ENCODE assay signal across 8 cellular contexts in genomic region chr6:127515234-127515793, GRCh38. TPM values are rescaled to one million over a fixed set of nuclear protein-coding genes. Genes with fewer than 3 reads are reported as not detected.
DNase-seq lines count a peak whose midpoint lies in the region; ATAC-seq, FAIRE-seq and TF ChIP-seq lines count a peak whose summit lies in the region.

No MANE protein-coding gene starts in this region.

- TF ChIP-seq EP300 in HepG2 (IDR thresholded peaks at IDR 0.05; ENCODE audit: low read depth in 2 of 2, low read length in 2 of 2): no peak
- TF ChIP-seq EP300 in HepG2 (CRISPR knock-in tag; IDR thresholded peaks at IDR 0.05; ENCODE audit: borderline replicate concordance): no peak
- TF ChIP-seq EP300 in stomach (IDR thresholded peaks at IDR 0.05): no peak

- TF ChIP-seq POLR2A in HepG2 (IDR thresholded peaks at IDR 0.05; ENCODE audit: insufficient read depth in 1 of 2, low read depth in 2 of 2, low read length in 2 of 2) (no peak), stomach (IDR thresholded peaks at IDR 0.05) (no peak)

- H3K36me3 Mint-ChIP-seq in chondrocyte (ENCODE audit: low read depth): peaks cover 2% of the 10 kb centered on the region

- no peak overlapping the region for H3K27ac Mint-ChIP-seq in chondrocyte (ENCODE audit: unreplicated experiment)

- no peak overlapping the region for H3K27ac ChIP-seq in PC-3 (ENCODE audit: low read length)
- no peak overlapping the region for H3K27ac ChIP-seq in HepG2 (ENCODE audit: extremely low read length, insufficient read depth, low read length)
- H3K27ac ChIP-seq in stomach: peak overlapping the region; percentile 38 to 62 (median 47)

- no peak for FAIRE-seq in HepG2 (lab: Jason Lieb, UNC)

- peaks cover 40% of the 10 kb centered on the region for H3K27me3 Mint-ChIP-seq in chondrocyte (ENCODE audit: low read depth)

- CTCF ChIA-PET in PC-3 (lab: Charles Lee): interaction anchor here (0.5 to 1.5 kb wide), 6 partner anchors 24 to 1521 kb away, joined by 3 to 5 read pairs (median 4); partner anchors contain the start of gene KIAA0408
- CTCF ChIA-PET in HepG2 (lab: Yijun Ruan, JAX; ENCODE audit: low intra/inter-chr PET ratio, low total read pairs): no interaction called here

- ATAC-seq in HG02642 (IDR thresholded peaks at IDR 0.05; ENCODE audit: poor library complexity, unreplicated experiment) (peak; percentile 1), PC-3 (peak; percentile 28), HepG2 (peak; percentile 53), GM18519 (IDR thresholded peaks at IDR 0.05; ENCODE audit: low FRiP score, unreplicated experiment) (no peak)

- H3K9me3 ChIP-seq in PC-3 (ENCODE audit: low read length): no peaks in the 10 kb centered on the region
- H3K9me3 ChIP-seq in HepG2 (ENCODE audit: low read length): no peaks in the 10 kb centered on the region
- peaks cover 0 to under 1% (median 0%) of the 10 kb centered on the region in 4 donors for H3K9me3 ChIP-seq in stomach

- in situ Hi-C loops in HepG2 (cut with HindIII; ENCODE audit: extremely low pct_ligation_motif_present, low pct_unique_long_range_greater_than_20kb): no loop called here

- peaks cover 28% of the 10 kb centered on the region for H3K4me1 Mint-ChIP-seq in chondrocyte (ENCODE audit: low read depth)

- WGBS in HepG2 (ENCODE audit: low lambda C conversion rate): 13% methylated on average over 34 of the region's 38 CpGs
- WGBS in stomach, 5 donors: 1 to 2% (median 2%) methylated on average over 11 to 38 of the region's 38 CpGs

- BruUV-seq in PC-3 (replicated peaks; lab: Mats Ljungman, UMichigan) (no TSS peak), HepG2 (replicated peaks; lab: Mats Ljungman, UMichigan) (no TSS peak)

- H3K36me3 ChIP-seq in PC-3 (ENCODE audit: low read depth, low read length) (peaks cover 2% of the 10 kb centered on the region; the same call in 1 of the 2 replicates), HepG2 (replicated peaks in 1 of 2; ENCODE audit: control insufficient read depth in 1 of 2, insufficient read depth in 2 of 2, low read length in 2 of 2) (no peaks in the 10 kb centered on the region), stomach (peaks cover 0 to 3% (median 0%) of the 10 kb centered on the region in 4 donors)

- intact Hi-C loops in PC-3 (cut with micrococcal nuclease): loop anchor here (5.0 kb wide), 1 partner anchor 33 kb away; no protein-coding TSS in a partner anchor
- intact Hi-C loops in HepG2 (cut with micrococcal nuclease; ENCODE audit: unreplicated experiment): no loop called here
- intact Hi-C loops in stomach (cut with DNase I; ENCODE audit: low total_unique reads): no loop called here

- peak overlapping the region; percentile 75 for H3K4me3 Mint-ChIP-seq in chondrocyte (ENCODE audit: unreplicated experiment)

- H2AFZ ChIP-seq in PC-3 (ENCODE audit: low read length) (peak overlapping the region; percentile 61), HepG2 (ENCODE audit: low read length) (no peak overlapping the region)

- no peak for TF ChIP-seq RAD21 in HepG2 (CRISPR knock-in tag; IDR thresholded peaks at IDR 0.05)

- no peaks in the 10 kb centered on the region for H3F3A ChIP-seq in PC-3 (ENCODE audit: low read length, unreplicated experiment)

- H4K20me1 ChIP-seq in PC-3 (ENCODE audit: low read length) (no peaks in the 10 kb centered on the region), HepG2 (ENCODE audit: insufficient read depth, low read length) (peaks cover 5% of the 10 kb centered on the region)

- H3K79me2 ChIP-seq in PC-3 (ENCODE audit: low read length): no peaks in the 10 kb centered on the region
- no peaks in the 10 kb centered on the region for H3K79me2 ChIP-seq in HepG2 (ENCODE audit: insufficient read depth, low read length)

- POLR2A ChIA-PET in PC-3 (lab: Charles Lee; ENCODE audit: unreplicated experiment) (no interaction called here), HepG2 (lab: Yijun Ruan, JAX) (no interaction called here)

- H3K4me2 ChIP-seq in PC-3 (ENCODE audit: low read length) (peak overlapping the region; percentile 84), HepG2 (ENCODE audit: low read depth, low read length) (peak overlapping the region; percentile 66)

- H3K4me1 ChIP-seq in PC-3 (ENCODE audit: insufficient read depth, low read length): no peaks in the 10 kb centered on the region
- H3K4me1 ChIP-seq in HepG2 (ENCODE audit: insufficient read depth, low read length): peaks cover 5% of the 10 kb centered on the region
- peaks cover 23 to 44% (median 35%) of the 10 kb centered on the region in 4 donors for H3K4me1 ChIP-seq in stomach

- DNase-seq in activated CD4-positive, alpha-beta T cell treated with anti-CD3 and anti-CD28 coated beads for 4 hours: peak; percentile 26 to 27
- DNase-seq in activated CD4-positive, alpha-beta T cell treated with anti-CD3 and anti-CD28 coated beads for 48 hours: no peak
- DNase-seq in PC-3 (no peak), chondrocyte (ENCODE audit: low spot score) (no peak), HepG2 (ENCODE audit: low spot score) (no peak), stomach (no peak)

- H3K9ac ChIP-seq in PC-3 (ENCODE audit: low read length): no peak overlapping the region
- H3K9ac ChIP-seq in HepG2 (ENCODE audit: insufficient read depth, low read depth, low read length): no peak overlapping the region

- H3K9me2 ChIP-seq in PC-3 (replicated peaks; ENCODE audit: low read length): no peaks in the 10 kb centered on the region

- H3K9me3 Mint-ChIP-seq in chondrocyte (ENCODE audit: low read depth): no peaks in the 10 kb centered on the region

- H3K4me3 ChIP-seq in PC-3 (ENCODE audit: low read length) (peak overlapping the region; percentile 66), HepG2 (replicated peaks in 1 of 3; ENCODE audit: insufficient read depth in 1 of 3, low read depth in 2 of 3, low read length in 3 of 3) (peak overlapping the region; percentile 28 to 64 (median 44); a peak in 5 of 6 replicates), stomach (peak overlapping the region; percentile 63 to 88 (median 76))

- H3K27me3 ChIP-seq in PC-3 (ENCODE audit: low read length): no peaks in the 10 kb centered on the region; the same call in 1 of the 2 replicates
- H3K27me3 ChIP-seq in HepG2 (ENCODE audit: control insufficient read depth in 1 of 2, insufficient read depth in 2 of 2, low read length in 2 of 2): peaks cover 4 to 38% of the 10 kb centered on the region in 2 experiments; a peak in 3 of 5 replicates
- peaks cover 3 to 64% (median 59%) of the 10 kb centered on the region in 3 donors for H3K27me3 ChIP-seq in stomach

- TF ChIP-seq CTCF in PC-3 (conservative IDR thresholded peaks at IDR 0.05; ENCODE audit: low read depth, low read length) (no peak), chondrocyte (IDR thresholded peaks at IDR 0.05) (peak; percentile 47), HepG2 (CRISPR knock-in tag; IDR thresholded peaks at IDR 0.05) (0 out of 2 replicates have a peak, but pooled peaks have one; percentile 4), stomach (IDR thresholded peaks at IDR 0.05) (no peak)

TF ChIP-seq in HepG2, 621 proteins besides CTCF, POLR2A, EP300 and RAD21 (continues in another document):
- peak; percentile 49; the same call in 1 of the 2 replicates for TF ChIP-seq PATZ1 (CRISPR knock-in tag; IDR thresholded peaks at IDR 0.05)
- no peak for TF ChIP-seq HDAC2 (CRISPR knock-in tag; IDR thresholded peaks at IDR 0.05)

RNA-seq across cellular contexts. Expression of gene KIAA0408, which starts 56.1 kb away (rescaled TPM):
- total RNA-seq in PC-3 (2014; rRNA removed) (0.04 TPM in 1 of 2 replicates, not detected in the other), chondrocyte (0.45 to 1.2 TPM in 2 of 3 replicates, not detected in the other), HepG2 (2016; rRNA removed; fragmentation: Illumina TruSeq; extraction: Trizol) (not detected in 2 replicates), stomach (10 to 100 TPM in 3 of 5 donors, 1 to 10 TPM in 1, under 1 TPM in 1; 0.87 to 89.3 (median 23.3) TPM)
- total RNA-seq in HepG2 (2016; cell fraction: cytosol; rRNA removed; fragmentation: Illumina TruSeq; extraction: Trizol; ENCODE audit: low read depth): not detected in 2 replicates
- not detected in 2 replicates for total RNA-seq in HepG2 (2016; cell fraction: insoluble cytoplasmic fraction; rRNA removed; fragmentation: Illumina TruSeq; extraction: Trizol)
- not detected in 2 replicates for total RNA-seq in HepG2 (2016; cell fraction: membrane; rRNA removed; fragmentation: Illumina TruSeq; extraction: Trizol)
- not detected in 2 replicates for total RNA-seq in HepG2 (2016; cell fraction: nucleus; rRNA removed; fragmentation: Illumina TruSeq; extraction: Trizol)
- polyA plus RNA-seq in HepG2 (2011; rRNA removed) (not detected in 2 replicates), stomach (1 to 10 TPM; 1.4 to 3.4 (median 2.5) TPM)
- polyA plus RNA-seq in HepG2 (2011; cell fraction: cytosol; rRNA removed): not detected in 2 replicates
- 0.05 TPM in 1 of 2 replicates, not detected in the other for polyA plus RNA-seq in HepG2 (2011; cell fraction: nucleus; rRNA removed)
- not detected in 2 replicates for polyA plus RNA-seq in HepG2 (2012)
- polyA plus RNA-seq in HepG2 (2016; cell fraction: cytosol; fragmentation: Illumina TruSeq; extraction: Trizol; ENCODE audit: low read depth): not detected in 2 replicates
- polyA plus RNA-seq in HepG2 (2016; cell fraction: insoluble cytoplasmic fraction; fragmentation: Illumina TruSeq; extraction: Trizol; ENCODE audit: low read depth): not detected in 2 replicates
- not detected in 2 replicates for polyA plus RNA-seq in HepG2 (2016; cell fraction: membrane; fragmentation: Illumina TruSeq; extraction: Trizol; ENCODE audit: low read depth)
- polyA plus RNA-seq in HepG2 (2016; cell fraction: nucleus; fragmentation: Illumina TruSeq; extraction: Trizol; ENCODE audit: insufficient read depth, low read depth): not detected in 2 replicates
- not detected in 2 replicates for polyA minus RNA-seq in HepG2 (2011; rRNA and poly(A)+ RNA removed; ENCODE audit: low replicate concordance)
- polyA minus RNA-seq in HepG2 (2011; cell fraction: cytosol; rRNA and poly(A)+ RNA removed): not detected in 2 replicates
- polyA minus RNA-seq in HepG2 (2011; cell fraction: nucleus; rRNA and poly(A)+ RNA removed): not detected in 2 replicates

Comparison
In these comparisons a context has a peak if more than half of its experiments do, and no peak if none do; other contexts are left out.
1. DNase-seq: peak in activated CD4-positive, alpha-beta T cell treated with anti-CD3 and anti-CD28 coated beads for 4 hours (2 of 2); none in activated CD4-positive, alpha-beta T cell treated with anti-CD3 and anti-CD28 coated beads for 48 hours (single experiment), PC-3 (single experiment), chondrocyte (single experiment), HepG2 (single experiment) and stomach (single experiment).
2. H3K27ac ChIP-seq: peak in stomach (5 of 5); none in PC-3 (single experiment) and HepG2 (single experiment).
3. CTCF ChIP-seq: peak in chondrocyte (single experiment) and HepG2 (single experiment); none in PC-3 (single experiment) and stomach (0 of 7).
4. Peak in every context shown above with its lines, with median percentiles within 50 percentile points of each other: H3K4me3 ChIP-seq.